ENCODE assay signal across 6 cellular contexts in genomic region chr14:58122546-58122945, GRCh38. TPM values are rescaled to one million over a fixed set of nuclear protein-coding genes. Genes with fewer than 3 reads are reported as not detected.
"Had no signal": no experiment of that assay in that cellular context is flagged by ENCODE, and none has a peak within 500 bp of the region (broad histone marks: within the 10 kb centered on the region; RNA-seq: fewer than 3 reads in every experiment).

No MANE protein-coding gene starts in this region.

RNA-seq across cellular contexts. Expression of gene ARMH4, which starts 29.5 kb away (rescaled TPM):
- total RNA-seq: activated naive CD8-positive, alpha-beta T cell treated with anti-CD3 and anti-CD28 coated beads for 36 hours; activated naive CD8-positive, alpha-beta T cell treated with anti-CD3 and anti-CD28 coated beads, Interleukin-2, amount 10 ng/mL, durations not matched to agents 7 days and 5 days; activated T-cell treated with anti-CD3 and anti-CD28 coated beads, Interleukin-2, amount 50 U/mL, for 4 hours; activated T-cell treated with anti-CD3 and anti-CD28 coated beads, Interleukin-2, amount 50 U/mL, for 72 hours; activated T-helper 1 cell treated with anti-CD3 and anti-CD28 coated beads, Interleukin-12 subunit alpha, Interleukin-12 subunit beta, Interleukin-2, Interleukin-4 antibody, amounts not matched to agents 30 ng/mL and 10 ng/mL and 1 ng/mL, durations not matched to agents 14 hours and 24 hours and 36 hours; activated T-helper 17 cell treated with anti-CD3 and anti-CD28 coated beads, Interleukin-2, amount 50 U/mL, for 72 hours had no signal
